7 cellular contexts compared by ENCODE assay signal in genomic region chrX:71533514-71533849, GRCh38. TPM values are rescaled to one million over a fixed set of nuclear protein-coding genes. Genes with fewer than 3 reads are reported as not detected.
DNase-seq lines count a peak whose midpoint lies in the region; ATAC-seq lines count a peak whose summit lies in the region.

No MANE protein-coding gene starts in this region.

- H3K27ac Mint-ChIP-seq in IgD-negative memory B cell (peak overlapping the region; percentile 93 to 97 (median 96)), immature natural killer cell (peak overlapping the region; percentile 91 to 98 (median 96))
- peak overlapping the region; percentile 93 for H3K27ac Mint-ChIP-seq in activated naive CD8-positive, alpha-beta T cell treated with anti-CD3 and anti-CD28 coated beads, Interleukin-2, amount 10 ng/mL, durations not matched to agents 7 days and 5 days

- H3K9me3 Mint-ChIP-seq in IgD-negative memory B cell (peaks cover 0 to 2% (median 0%) of the 10 kb centered on the region in 3 donors), immature natural killer cell (peaks cover 0 to 7% (median 0%) of the 10 kb centered on the region in 6 donors)
- no peaks in the 10 kb centered on the region for H3K9me3 Mint-ChIP-seq in activated naive CD8-positive, alpha-beta T cell treated with anti-CD3 and anti-CD28 coated beads, Interleukin-2, amount 10 ng/mL, durations not matched to agents 7 days and 5 days

- H3K27me3 Mint-ChIP-seq in IgD-negative memory B cell = no peaks in the 10 kb centered on the region
- no peaks in the 10 kb centered on the region for H3K27me3 Mint-ChIP-seq in activated naive CD8-positive, alpha-beta T cell treated with anti-CD3 and anti-CD28 coated beads, Interleukin-2, amount 10 ng/mL, durations not matched to agents 7 days and 5 days
- H3K27me3 Mint-ChIP-seq in immature natural killer cell (ENCODE audit: low read depth in 3 of 3) = peaks cover 12 to 34% (median 25%) of the 10 kb centered on the region in 3 donors

- peak overlapping the region; percentile 90 for H3K27ac ChIP-seq in substantia nigra (ENCODE audit: low read depth, low read length, poor library complexity, severe bottlenecking)

- DNase-seq in activated naive CD8-positive, alpha-beta T cell treated with anti-CD3 and anti-CD28 coated beads, Interleukin-2, amount 10 ng/mL, durations not matched to agents 7 days and 5 days = no peak
- DNase-seq in immature natural killer cell (no peak), substantia nigra (lab: John Stamatoyannopoulos, UW) (peak in 1 of 49 donors; percentile 6), amniotic stem cell (lab: John Stamatoyannopoulos, UW) (no peak), NCI-H345 treated with DMSO at 0.1 percent for 48 hours (lab: John Stamatoyannopoulos, UW; ENCODE audit: unreplicated experiment) (no peak)

- ATAC-seq in activated naive CD8-positive, alpha-beta T cell treated with anti-CD3 and anti-CD28 coated beads, Interleukin-2, amount 10 ng/mL, durations not matched to agents 7 days and 5 days (ENCODE audit: low read depth) = no peak
- no peak for ATAC-seq in HG03159 (IDR thresholded peaks at IDR 0.05; ENCODE audit: unreplicated experiment)

- H3K36me3 Mint-ChIP-seq in IgD-negative memory B cell (peaks cover 1% of the 10 kb centered on the region), immature natural killer cell (peaks cover 0 to 7% (median 0%) of the 10 kb centered on the region in 3 donors)
- H3K36me3 Mint-ChIP-seq in activated naive CD8-positive, alpha-beta T cell treated with anti-CD3 and anti-CD28 coated beads, Interleukin-2, amount 10 ng/mL, durations not matched to agents 7 days and 5 days = peaks cover 21% of the 10 kb centered on the region

- POLR2A ChIA-PET in activated naive CD8-positive, alpha-beta T cell treated with anti-CD3 and anti-CD28 coated beads, Interleukin-2, amount 10 ng/mL, durations not matched to agents 7 days and 5 days (lab: Charles Lee) = interaction anchor here (0.7 to 5.2 kb wide), 16 partner anchors 10 to 336 kb away, joined by 3 to 45 read pairs (median 6); partner anchors contain the start of genes CXCR3, NONO, TAF1 and ZMYM3

- H3K4me3 Mint-ChIP-seq in IgD-negative memory B cell (peak overlapping the region; percentile 90 to 98 (median 96)), immature natural killer cell (peak overlapping the region; percentile 95 to 98 (median 97))
- peak overlapping the region; percentile 89 for H3K4me3 Mint-ChIP-seq in activated naive CD8-positive, alpha-beta T cell treated with anti-CD3 and anti-CD28 coated beads, Interleukin-2, amount 10 ng/mL, durations not matched to agents 7 days and 5 days

- H3K4me1 Mint-ChIP-seq in IgD-negative memory B cell = peaks cover 11 to 23% (median 14%) of the 10 kb centered on the region in 3 donors
- H3K4me1 Mint-ChIP-seq in activated naive CD8-positive, alpha-beta T cell treated with anti-CD3 and anti-CD28 coated beads, Interleukin-2, amount 10 ng/mL, durations not matched to agents 7 days and 5 days = peaks cover 18% of the 10 kb centered on the region
- H3K4me1 Mint-ChIP-seq in immature natural killer cell = peaks cover 32 to 47% of the 10 kb centered on the region in 2 donors

RNA-seq across cellular contexts. Expression of gene OGT, which starts 0.6 kb away (rescaled TPM):
- polyA plus RNA-seq in IgD-negative memory B cell = 34.1 TPM
- total RNA-seq in activated naive CD8-positive, alpha-beta T cell treated with anti-CD3 and anti-CD28 coated beads, Interleukin-2, amount 10 ng/mL, durations not matched to agents 7 days and 5 days = 100 to 1,000 TPM; 487 to 498 TPM
- 10 to 100 TPM; 26.4 to 35.5 (median 28.7) TPM for polyA plus RNA-seq in immature natural killer cell

RNA-seq across cellular contexts. Expression of gene GCNA, which starts 44.8 kb away (rescaled TPM):
- 0.38 TPM for polyA plus RNA-seq in IgD-negative memory B cell
- 1 to 10 TPM; 8.5 to 8.7 TPM for total RNA-seq in activated naive CD8-positive, alpha-beta T cell treated with anti-CD3 and anti-CD28 coated beads, Interleukin-2, amount 10 ng/mL, durations not matched to agents 7 days and 5 days
- 1 to 10 TPM in 2 of 3 donors, under 1 TPM in 1; 0.63 to 1.8 (median 1.3) TPM for polyA plus RNA-seq in immature natural killer cell
